1 cellular context compared by ENCODE assay signal in genomic region chr15:75817151-75817935, GRCh38.
TF ChIP-seq lines count a peak whose summit lies in the region.

No MANE protein-coding gene starts in this region.

TF ChIP-seq in GM23338, 12 proteins besides CTCF, POLR2A, EP300 and RAD21 (continued from another document):
- TF ChIP-seq REST (IDR thresholded peaks at IDR 0.05; ENCODE audit: unreplicated experiment): no peak
- no peak for TF ChIP-seq POLR2AphosphoS5 (IDR thresholded peaks at IDR 0.05; ENCODE audit: low read depth)
- TF ChIP-seq EZH2 (IDR thresholded peaks at IDR 0.05; ENCODE audit: low read depth, unreplicated experiment): no peak
- TF ChIP-seq JUNB (IDR thresholded peaks at IDR 0.05; ENCODE audit: unreplicated experiment): no peak
